In the genomic region with DNA sequence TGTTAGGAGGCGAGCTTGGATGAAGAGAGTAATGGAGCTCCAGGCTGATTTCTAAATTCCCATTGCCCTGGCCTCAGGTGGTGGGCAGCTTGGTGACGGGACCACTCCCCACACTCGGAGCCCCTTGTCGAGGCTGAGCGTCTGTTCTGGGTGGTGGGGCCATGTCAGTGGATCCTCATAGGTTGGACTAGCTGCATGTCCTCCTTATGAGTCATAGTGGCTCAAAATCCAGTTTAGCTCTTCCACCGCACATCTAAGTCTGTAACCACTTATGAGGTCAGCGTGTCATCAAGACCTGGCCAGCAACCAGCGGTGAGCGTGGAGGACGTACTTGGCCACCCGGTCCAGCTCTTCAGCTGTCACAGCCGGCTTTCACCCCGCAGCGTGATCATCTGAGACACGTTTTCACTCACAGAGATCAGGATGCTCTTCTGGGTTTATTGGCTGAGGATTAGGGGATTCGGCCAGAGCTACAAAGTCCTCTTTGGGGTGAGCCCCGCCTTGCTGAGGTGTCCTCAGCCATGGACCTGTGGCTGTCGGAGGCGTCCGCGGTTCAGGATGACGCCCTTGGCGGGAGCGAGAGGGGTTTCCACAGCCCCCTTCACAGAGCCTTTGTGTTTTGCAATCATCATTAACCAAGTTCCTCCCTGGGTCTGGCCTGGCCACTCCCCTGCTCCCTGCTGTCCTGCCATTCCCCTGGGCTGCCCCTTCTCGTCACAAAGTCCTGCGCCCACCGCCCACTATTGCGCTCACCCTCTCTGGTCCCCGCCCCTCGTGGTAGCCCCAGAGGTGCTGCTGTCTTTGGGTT, we compare ENCODE assay signal across 9 cellular contexts. TPM values are rescaled to one million over a fixed set of nuclear protein-coding genes. Genes with fewer than 3 reads are reported as not detected.
A peak's percentile ranks its signal among the peaks of the same experiment; 100 is the strongest.
DNase-seq lines count a peak whose midpoint lies in the region; ATAC-seq, FAIRE-seq and TF ChIP-seq lines count a peak whose summit lies in the region.
"Had no signal": no experiment of that assay in that cellular context is flagged by ENCODE, and none has a peak within 500 bp of the region (broad histone marks: within the 10 kb centered on the region; RNA-seq: fewer than 3 reads in every experiment).

No MANE protein-coding gene starts in this region.

- ATAC-seq in GM12878 = no peak
- ATAC-seq in activated T-cell treated with anti-CD3 and anti-CD28 coated beads, Interleukin-2, amount 50 U/mL, for 4 hours = no peak

- intact Hi-C loops in GM12878 (cut with micrococcal nuclease; ENCODE audit: unreplicated experiment) = no loop called here
- intact Hi-C loops in vagina (cut with DNase I) = no loop called here

- H3K4me3 Mint-ChIP-seq in activated T-cell treated with anti-CD3 and anti-CD28 coated beads, Interleukin-2, amount 50 U/mL, for 4 hours = no peak overlapping the region
- H3K4me3 Mint-ChIP-seq in activated naive CD8-positive, alpha-beta T cell treated with anti-CD3 and anti-CD28 coated beads for 36 hours = no peak overlapping the region

- RAD21 ChIA-PET in GM12878 (lab: Charles Lee; ENCODE audit: unreplicated experiment) = no interaction called here

- no peaks in the 10 kb centered on the region for H4K20me1 ChIP-seq in GM12878 (ENCODE audit: control insufficient read depth, insufficient read depth)

- no peaks in the 10 kb centered on the region for H3K9me3 Mint-ChIP-seq in activated T-cell treated with anti-CD3 and anti-CD28 coated beads, Interleukin-2, amount 50 U/mL, for 4 hours
- peaks cover 2% of the 10 kb centered on the region for H3K9me3 Mint-ChIP-seq in activated naive CD8-positive, alpha-beta T cell treated with anti-CD3 and anti-CD28 coated beads for 36 hours

- H3K4me1 ChIP-seq in GM12878 (ENCODE audit: control insufficient read depth, insufficient read depth, low read length) (no peaks in the 10 kb centered on the region), vagina (peaks cover 36% of the 10 kb centered on the region)

- H3K27me3 Mint-ChIP-seq in activated T-cell treated with anti-CD3 and anti-CD28 coated beads, Interleukin-2, amount 50 U/mL, for 4 hours (ENCODE audit: low read depth) = peaks cover 13% of the 10 kb centered on the region
- H3K27me3 Mint-ChIP-seq in activated naive CD8-positive, alpha-beta T cell treated with anti-CD3 and anti-CD28 coated beads for 36 hours = peaks cover 9% of the 10 kb centered on the region

- H3K4me1 Mint-ChIP-seq in activated T-cell treated with anti-CD3 and anti-CD28 coated beads, Interleukin-2, amount 50 U/mL, for 4 hours (ENCODE audit: low read depth) = no peaks in the 10 kb centered on the region
- H3K4me1 Mint-ChIP-seq in activated naive CD8-positive, alpha-beta T cell treated with anti-CD3 and anti-CD28 coated beads for 36 hours = no peaks in the 10 kb centered on the region

- H3K36me3 Mint-ChIP-seq in activated T-cell treated with anti-CD3 and anti-CD28 coated beads, Interleukin-2, amount 50 U/mL, for 4 hours (ENCODE audit: insufficient read depth) = no peaks in the 10 kb centered on the region
- H3K36me3 Mint-ChIP-seq in activated naive CD8-positive, alpha-beta T cell treated with anti-CD3 and anti-CD28 coated beads for 36 hours = no peaks in the 10 kb centered on the region

- DNase-seq in NCI-H2029 (lab: John Stamatoyannopoulos, UW) = peak; percentile 2
- DNase-seq in NCI-H2029 treated with DMSO at 0.1 percent for 48 hours (lab: John Stamatoyannopoulos, UW) = no peak
- no peak for DNase-seq in GM12878 (ENCODE audit: low read depth, low spot score)
- peak; percentile 76 for DNase-seq in islet precursor cell
- no peak for DNase-seq in vagina (ENCODE audit: extremely low spot score in 2 of 2)
- DNase-seq in activated T-cell treated with anti-CD3 and anti-CD28 coated beads, Interleukin-2, amount 50 U/mL, for 4 hours = no peak
- no peak for DNase-seq in activated naive CD8-positive, alpha-beta T cell treated with anti-CD3 and anti-CD28 coated beads for 36 hours
- no peak for DNase-seq in NCI-H1105 (lab: John Stamatoyannopoulos, UW)

- no peak overlapping the region for H3K27ac Mint-ChIP-seq in activated naive CD8-positive, alpha-beta T cell treated with anti-CD3 and anti-CD28 coated beads for 36 hours

- in situ Hi-C loops in GM12878 (cut with MboI) = no loop called here

- H3K4me2 ChIP-seq in GM12878 (ENCODE audit: control insufficient read depth, insufficient read depth) = no peak overlapping the region

- no TSS peak for BruUV-seq in GM12878 (replicated peaks; lab: Mats Ljungman, UMichigan)

- H2AFZ ChIP-seq in GM12878 (ENCODE audit: control insufficient read depth, low read depth, low read length) = no peak overlapping the region

- no peak for TF ChIP-seq RAD21 in GM12878 (IDR thresholded peaks at IDR 0.05; ENCODE audit: insufficient read depth, low read depth, low read length)

- H3K36me3 ChIP-seq in GM12878 (ENCODE audit: control insufficient read depth in 2 of 2, insufficient read depth in 2 of 2, low read length in 1 of 2) (no peaks in the 10 kb centered on the region), vagina (no peaks in the 10 kb centered on the region)

- no peaks in the 10 kb centered on the region for H3K27me3 ChIP-seq in GM12878 (replicated peaks in 1 of 2; ENCODE audit: control insufficient read depth in 2 of 2, insufficient read depth in 2 of 2, low read length in 1 of 2)
- H3K27me3 ChIP-seq in vagina = no peaks in the 10 kb centered on the region

- no peak for FAIRE-seq in GM12878 (lab: Jason Lieb, UNC)

- no peak overlapping the region for H3K4me3 ChIP-seq in GM12878
- peak overlapping the region; percentile 3 to 29 for H3K4me3 ChIP-seq in vagina

- SMC1A ChIA-PET in GM12878 (lab: Charles Lee; ENCODE audit: uncharacterized antibody, unreplicated experiment) = no interaction called here

- TF ChIP-seq POLR2A in GM12878 (IDR thresholded peaks at IDR 0.05; ENCODE audit: low read depth, low read length) (no peak), vagina (IDR thresholded peaks at IDR 0.05) (no peak)

- no peak for TF ChIP-seq EP300 in GM12878 (IDR thresholded peaks at IDR 0.05; ENCODE audit: borderline replicate concordance in 1 of 2, control insufficient read depth in 1 of 2, low read depth in 2 of 2, low read length in 2 of 2)

- no peak overlapping the region for H3K27ac ChIP-seq in GM12878 (ENCODE audit: control insufficient read depth, insufficient read depth)
- H3K27ac ChIP-seq in vagina = peak overlapping the region; percentile 89
- H3K27ac ChIP-seq: 22Rv1 had no signal

- H3K79me2 ChIP-seq in GM12878 (ENCODE audit: control insufficient read depth, insufficient read depth, low read length) = no peaks in the 10 kb centered on the region

- no peak for TF ChIP-seq CTCF in GM12878 (IDR thresholded peaks at IDR 0.05 in 2 of 3, conservative IDR thresholded peaks at IDR 0.05 in 1 of 3; ENCODE audit: control insufficient read depth in 2 of 3, extremely low read depth in 1 of 3, insufficient read depth in 1 of 3, low read depth in 3 of 3, low read length in 3 of 3)
- no peak for TF ChIP-seq CTCF in vagina (IDR thresholded peaks at IDR 0.05)

- no peak overlapping the region for H3K9ac ChIP-seq in GM12878 (ENCODE audit: control insufficient read depth, insufficient read depth, low read length)

- POLR2A ChIA-PET in GM12878 (lab: Charles Lee) = no interaction called here

- CTCF ChIA-PET in GM12878 (lab: Yijun Ruan, JAX) = no interaction called here

- H3K9me3 ChIP-seq in GM12878 (replicated peaks; ENCODE audit: control insufficient read depth, insufficient read depth, low read length) (no peaks in the 10 kb centered on the region), vagina (no peaks in the 10 kb centered on the region)

- 69% methylated on average over 29 of the region's 30 CpGs for WGBS in GM12878 (ENCODE audit: insufficient coverage, insufficient replicate concordance, low lambda C conversion rate, missing lambda C conversion rate)

RNA-seq across cellular contexts. Expression of gene ADPRHL1, which starts 41.9 kb away (rescaled TPM):
- total RNA-seq in GM12878 (2013; cell fraction: nucleolus; rRNA removed) = 0.21 TPM in 1 of 2 replicates, not detected in the other
- 1.1 and 1.9 TPM in 2 replicates for total RNA-seq in GM12878 (2014; rRNA removed)
- 0.94 and 1.0 TPM in 2 replicates for total RNA-seq in GM12878 (2014; rRNA removed; fragmentation: Illumina TruSeq; extraction: Trizol)
- 1.2 and 1.6 TPM in 2 replicates for total RNA-seq in GM12878 (2021)
- 0.72 TPM for polyA plus RNA-seq in GM12878 (2011; ENCODE audit: low read depth)
- polyA plus RNA-seq in GM12878 (2011; rRNA removed) = 0.04 and 0.05 TPM in 2 replicates
- polyA plus RNA-seq in GM12878 (2011; cell fraction: cytosol; rRNA removed) = 0.09 and 0.10 TPM in 2 replicates
- polyA plus RNA-seq in GM12878 (2011; cell fraction: nucleus; rRNA removed) = 0.18 and 0.19 TPM in 2 replicates
- 1.0 and 1.2 TPM in 2 replicates for polyA plus RNA-seq in GM12878 (2012)
- 0.90 and 1.1 TPM in 2 replicates for polyA plus RNA-seq in GM12878 (2014; fragmentation: Illumina TruSeq; extraction: Trizol)
- polyA plus RNA-seq in GM12878 (2014; fragmentation: Nextera tagmentation; extraction: Ambion mirVana) = under 1 TPM; 0.10 to 0.13 TPM
- polyA plus RNA-seq in GM12878 (2014; rRNA removed) = 0.63 and 1.4 TPM in 2 replicates
- polyA plus RNA-seq in GM12878 (2016; fragmentation: Nextera tagmentation; extraction: Ambion mirVana) = 1 to 10 TPM in 1 of 2 experiments, under 1 TPM in 1; 0.80 to 1.1 TPM
- not detected in 2 replicates for polyA minus RNA-seq in GM12878 (2011; rRNA and poly(A)+ RNA removed)
- polyA minus RNA-seq in GM12878 (2011; cell fraction: cytosol; rRNA and poly(A)+ RNA removed) = not detected in 2 replicates
- polyA minus RNA-seq in GM12878 (2011; cell fraction: nucleus; rRNA and poly(A)+ RNA removed) = 0.96 TPM in 1 of 2 replicates, not detected in the other
- 1.7 TPM for total RNA-seq in vagina
- total RNA-seq in activated T-cell treated with anti-CD3 and anti-CD28 coated beads, Interleukin-2, amount 50 U/mL, for 4 hours = under 1 TPM; 0.54 to 0.81 (median 0.79) TPM
- under 1 TPM; 0.44 to 0.56 TPM for total RNA-seq in activated naive CD8-positive, alpha-beta T cell treated with anti-CD3 and anti-CD28 coated beads for 36 hours

RNA-seq across cellular contexts. Expression of gene GRTP1, which starts 47.5 kb away (rescaled TPM):
- 0.79 and 0.98 TPM in 2 replicates for total RNA-seq in GM12878 (2013; cell fraction: nucleolus; rRNA removed)
- not detected in 2 replicates for total RNA-seq in GM12878 (2014; rRNA removed)
- total RNA-seq in GM12878 (2014; rRNA removed; fragmentation: Illumina TruSeq; extraction: Trizol) = not detected in 2 replicates
- 0.18 TPM in 1 of 2 replicates, not detected in the other for total RNA-seq in GM12878 (2021)
- 0.64 TPM for polyA plus RNA-seq in GM12878 (2011; ENCODE audit: low read depth)
- not detected in 2 replicates for polyA plus RNA-seq in GM12878 (2011; rRNA removed)
- polyA plus RNA-seq in GM12878 (2011; cell fraction: cytosol; rRNA removed) = not detected in 2 replicates
- 0.09 TPM in 1 of 2 replicates, not detected in the other for polyA plus RNA-seq in GM12878 (2011; cell fraction: nucleus; rRNA removed)
- polyA plus RNA-seq in GM12878 (2012) = 0.51 and 0.74 TPM in 2 replicates
- not detected in 2 replicates for polyA plus RNA-seq in GM12878 (2014; fragmentation: Illumina TruSeq; extraction: Trizol)
- polyA plus RNA-seq in GM12878 (2014; fragmentation: Nextera tagmentation; extraction: Ambion mirVana) = not detected
- polyA plus RNA-seq in GM12878 (2014; rRNA removed) = not detected in 2 replicates
- polyA plus RNA-seq in GM12878 (2016; fragmentation: Nextera tagmentation; extraction: Ambion mirVana) = under 1 TPM; 0.12 to 0.16 TPM
- polyA minus RNA-seq in GM12878 (2011; rRNA and poly(A)+ RNA removed) = not detected in 2 replicates
- 1.4 and 1.9 TPM in 2 replicates for polyA minus RNA-seq in GM12878 (2011; cell fraction: cytosol; rRNA and poly(A)+ RNA removed)
- polyA minus RNA-seq in GM12878 (2011; cell fraction: nucleus; rRNA and poly(A)+ RNA removed) = not detected in 2 replicates
- 15.0 TPM for total RNA-seq in vagina
- under 1 TPM; 0.19 to 0.40 (median 0.38) TPM for total RNA-seq in activated T-cell treated with anti-CD3 and anti-CD28 coated beads, Interleukin-2, amount 50 U/mL, for 4 hours
- not detected for total RNA-seq in activated naive CD8-positive, alpha-beta T cell treated with anti-CD3 and anti-CD28 coated beads for 36 hours

Comparison
In these comparisons a context has a peak if more than half of its experiments do, and no peak if none do; other contexts are left out.
1. DNase-seq: peak in NCI-H2029 (single experiment) and islet precursor cell (single experiment); none in NCI-H2029 treated with DMSO at 0.1 percent for 48 hours (single experiment), GM12878 (single experiment), vagina (0 of 2), activated T-cell treated with anti-CD3 and anti-CD28 coated beads, Interleukin-2, amount 50 U/mL, for 4 hours (single experiment), activated naive CD8-positive, alpha-beta T cell treated with anti-CD3 and anti-CD28 coated beads for 36 hours (single experiment) and NCI-H1105 (single experiment).